8 cellular contexts compared by ENCODE assay signal in genomic region chr11:102447193-102447592, GRCh38. TPM values are rescaled to one million over a fixed set of nuclear protein-coding genes. Genes with fewer than 3 reads are reported as not detected.
DNase-seq lines count a peak whose midpoint lies in the region; ATAC-seq, FAIRE-seq and TF ChIP-seq lines count a peak whose summit lies in the region.

No MANE protein-coding gene starts in this region.

- H3K27me3 Mint-ChIP-seq in memory B cell = no peaks in the 10 kb centered on the region

- intact Hi-C loops in posterior cingulate gyrus (cut with DNase I) = no loop called here

- no peaks in the 10 kb centered on the region for H3K9me3 Mint-ChIP-seq in memory B cell

- ATAC-seq in GM21786 (IDR thresholded peaks at IDR 0.05; ENCODE audit: unreplicated experiment) = peak; percentile 32
- peak; percentile 48 for ATAC-seq in memory B cell (ENCODE audit: low read depth)
- no peak for ATAC-seq in HG02763 (IDR thresholded peaks at IDR 0.05; ENCODE audit: unreplicated experiment)

- no peak for TF ChIP-seq POLR2A in GM12891 (IDR thresholded peaks at IDR 0.05; ENCODE audit: low read depth, low read length)

- peak; percentile 5 for FAIRE-seq in GM12891 (lab: Jason Lieb, UNC)

- DNase-seq in GM12891 (ENCODE audit: insufficient read length, low spot score) (no peak), OCI-M1 (lab: John Stamatoyannopoulos, UW) (peak; percentile 17), memory B cell (ENCODE audit: low spot score in 2 of 2) (no peak), posterior cingulate gyrus (no peak)
- DNase-seq in stimulated activated CD4-positive, alpha-beta T cell treated with anti-CD3 and anti-CD28 coated beads, Interleukin-4, amount 100 ng/mL, for 1 hour = no peak
- no peak for DNase-seq in stimulated activated naive CD4-positive, alpha-beta T cell treated with Interleukin-2 at 50 U/mL for 16 hours (lab: John Stamatoyannopoulos, UW)

- no peak overlapping the region for H3K4me3 Mint-ChIP-seq in memory B cell

- H3K27ac Mint-ChIP-seq in memory B cell = peak overlapping the region; percentile 84

- H3K36me3 Mint-ChIP-seq in memory B cell = peaks cover 28% of the 10 kb centered on the region

- peaks cover 42% of the 10 kb centered on the region for H3K4me1 Mint-ChIP-seq in memory B cell

TF ChIP-seq in GM12891, 5 proteins besides CTCF, POLR2A, EP300 and RAD21:
- TF ChIP-seq POLR2AphosphoS5 (IDR thresholded peaks at IDR 0.05; ENCODE audit: low read depth, low read length) = no peak
- no peak for TF ChIP-seq PAX5 (IDR thresholded peaks at IDR 0.05; ENCODE audit: insufficient read depth, low read length, severe bottlenecking)
- no peak for TF ChIP-seq POU2F2 (IDR thresholded peaks at IDR 0.05; ENCODE audit: low read depth, low read length)
- TF ChIP-seq TAF1 (IDR thresholded peaks at IDR 0.05; ENCODE audit: low read depth, low read length) = no peak
- TF ChIP-seq SPI1 (IDR thresholded peaks at IDR 0.05; ENCODE audit: low read depth, low read length) = no peak

RNA-seq across cellular contexts. Expression of gene TMEM123, which starts 5.4 kb away (rescaled TPM):
- polyA plus RNA-seq in GM12891 (2012; ENCODE audit: low read depth, missing spikeins) = 62.2 TPM
